ENCODE assay signal across 3 cellular contexts in the genomic region with DNA sequence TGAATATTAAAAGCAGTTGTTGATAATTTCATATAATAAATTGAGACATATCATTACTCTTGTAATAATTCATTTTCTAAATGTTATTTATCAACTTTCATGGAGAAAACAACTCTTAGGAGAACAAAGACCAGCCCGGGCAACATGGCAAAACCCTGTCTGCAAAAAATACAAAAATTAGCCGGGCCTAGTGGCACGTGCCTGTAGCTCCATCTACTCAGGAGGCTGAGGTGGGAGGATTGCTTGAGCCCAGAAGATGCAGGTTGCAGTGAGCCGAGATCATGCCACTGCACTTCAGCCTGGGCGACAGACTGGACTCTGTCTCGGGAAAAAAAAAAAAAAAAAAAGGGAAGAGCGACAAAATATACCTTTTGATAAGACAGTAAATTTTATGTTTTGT.
"Had no signal": no experiment of that assay in that cellular context is flagged by ENCODE, and none has a peak within 500 bp of the region (broad histone marks: within the 10 kb centered on the region; RNA-seq: fewer than 3 reads in every experiment).

No MANE protein-coding gene starts in this region.

- DNase-seq: GDM1, GF-D8 had no signal

- H3K4me3 ChIP-seq: GM12878 had no signal
